9 cellular contexts compared by ENCODE assay signal in the genomic region with DNA sequence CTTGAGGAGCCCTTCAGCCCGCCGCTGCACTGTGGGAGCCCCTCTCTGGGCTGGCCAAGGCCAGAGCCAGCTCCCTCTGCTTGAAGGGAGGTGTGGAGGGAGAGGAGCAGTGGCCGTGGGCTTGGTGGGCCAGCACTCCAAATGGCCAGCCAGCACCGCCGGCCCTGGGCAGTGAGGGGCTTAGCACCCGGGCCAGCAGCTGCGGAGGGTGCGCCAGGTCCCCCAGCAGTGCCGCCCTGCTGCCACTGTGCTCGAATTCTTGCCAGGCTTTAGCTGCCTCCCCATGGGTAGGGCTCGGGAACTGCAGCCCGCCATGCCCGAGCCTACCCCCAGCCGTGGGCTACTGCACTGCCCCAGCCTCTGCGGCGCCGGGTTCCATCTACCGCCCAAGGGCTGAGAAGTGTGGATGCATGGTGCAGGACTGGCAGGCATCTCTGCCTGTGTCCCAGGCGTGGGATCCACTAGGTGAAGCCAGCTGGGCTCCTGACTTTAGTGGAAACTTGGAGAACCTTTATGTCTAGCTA.
"Had no signal": no experiment of that assay in that cellular context is flagged by ENCODE, and none has a peak within 500 bp of the region (broad histone marks: within the 10 kb centered on the region; RNA-seq: fewer than 3 reads in every experiment).

No MANE protein-coding gene starts in this region.

- ATAC-seq: HCT116, K562 had no signal

- H3K4me3 ChIP-seq: GM23248, HAP-1, K562 had no signal

- H3K4me1 ChIP-seq: HAP-1 had no signal

- H3K4me3 Mint-ChIP-seq: HFFc6 had no signal

- H3K27ac Mint-ChIP-seq: HFFc6 had no signal

- H3K36me3 ChIP-seq: HAP-1 had no signal

- DNase-seq: GM23248, GOT3, H7, HFFc6, IMR-90 had no signal

- H3K27ac ChIP-seq: GM23248, HL-60 had no signal

- H3K9me3 ChIP-seq: HAP-1 had no signal
